9 cellular contexts compared by ENCODE assay signal in genomic region chr2:144510206-144510991, GRCh38. TPM values are rescaled to one million over a fixed set of nuclear protein-coding genes. Genes with fewer than 3 reads are reported as not detected.
DNase-seq lines count a peak whose midpoint lies in the region; ATAC-seq and TF ChIP-seq lines count a peak whose summit lies in the region.
"Had no signal": no experiment of that assay in that cellular context is flagged by ENCODE, and none has a peak within 500 bp of the region (broad histone marks: within the 10 kb centered on the region; RNA-seq: fewer than 3 reads in every experiment).

No MANE protein-coding gene starts in this region.

- peak; percentile 85 for DNase-seq in EH (ENCODE audit: low read depth)
- DNase-seq in GM20000 (ENCODE audit: low spot score): peak; percentile 45
- DNase-seq in adrenal gland: no peak
- DNase-seq in iPS-NIHi11 (ENCODE audit: low spot score): peak; percentile 43
- DNase-seq in germinal center (ENCODE audit: low spot score): no peak
- DNase-seq in activated CD4-positive, CD25-positive, alpha-beta regulatory T cell (lab: John Stamatoyannopoulos, UW): no peak

- H3K4me3 ChIP-seq in adrenal gland: peak overlapping the region in 1 of 4 donors; percentile 21
- H3K4me3 ChIP-seq: PC-9 had no signal

- no peaks in the 10 kb centered on the region for H3K27me3 Mint-ChIP-seq in stimulated activated memory B cell treated with anti-CD40 and anti-IgM and Interleukin-4, amounts not matched to agents 10 μg/mL and 1 μg/mL and 100 μg/mL, for 72 hours

- H3K4me1 Mint-ChIP-seq in stimulated activated memory B cell treated with anti-CD40 and anti-IgM and Interleukin-4, amounts not matched to agents 10 μg/mL and 1 μg/mL and 100 μg/mL, for 72 hours: peaks cover 93% of the 10 kb centered on the region

- peaks cover 72 to 82% of the 10 kb centered on the region in 2 donors for H3K4me1 ChIP-seq in adrenal gland (replicated peaks in 1 of 2)

- H3K9me3 ChIP-seq in adrenal gland (replicated peaks in 1 of 3): no peaks in the 10 kb centered on the region

- intact Hi-C loops in adrenal gland (cut with DNase I): loop anchor here in 1 of 2 donors (10.0 kb wide), 1 partner anchor 46 kb away; no protein-coding TSS in a partner anchor

- peak in 1 of 2 donors; percentile 1 for TF ChIP-seq POLR2A in adrenal gland (IDR thresholded peaks at IDR 0.05)

- 61 to 73% (median 67%) methylated on average over 9 to 15 of the region's 15 CpGs for WGBS in adrenal gland, 4 donors

- H3K36me3 Mint-ChIP-seq in stimulated activated memory B cell treated with anti-CD40 and anti-IgM and Interleukin-4, amounts not matched to agents 10 μg/mL and 1 μg/mL and 100 μg/mL, for 72 hours: peaks cover 8% of the 10 kb centered on the region

- no peaks in the 10 kb centered on the region for H3K36me3 ChIP-seq in adrenal gland (replicated peaks in 1 of 2)

- peak; percentile 60 for ATAC-seq in HG03571 (IDR thresholded peaks at IDR 0.05; ENCODE audit: unreplicated experiment)
- peak; percentile 86 for ATAC-seq in stimulated activated memory B cell treated with anti-CD40 and anti-IgM and Interleukin-4, amounts not matched to agents 10 μg/mL and 1 μg/mL and 100 μg/mL, for 72 hours

- no peaks in the 10 kb centered on the region for H3K9me3 Mint-ChIP-seq in stimulated activated memory B cell treated with anti-CD40 and anti-IgM and Interleukin-4, amounts not matched to agents 10 μg/mL and 1 μg/mL and 100 μg/mL, for 72 hours

- H3K27ac ChIP-seq in adrenal gland: peak overlapping the region; percentile 20 to 100 (median 99)
- H3K27ac ChIP-seq: PC-9 had no signal

- H3K27me3 ChIP-seq in adrenal gland: no peaks in the 10 kb centered on the region

- H3K4me3 Mint-ChIP-seq in stimulated activated memory B cell treated with anti-CD40 and anti-IgM and Interleukin-4, amounts not matched to agents 10 μg/mL and 1 μg/mL and 100 μg/mL, for 72 hours: peak overlapping the region; percentile 76

- no peak overlapping the region for H3K27ac Mint-ChIP-seq in stimulated activated memory B cell treated with anti-CD40 and anti-IgM and Interleukin-4, amounts not matched to agents 10 μg/mL and 1 μg/mL and 100 μg/mL, for 72 hours

- TF ChIP-seq CTCF in GM20000 (IDR thresholded peaks at IDR 0.05; ENCODE audit: extremely low read depth, missing control alignments) (no peak), adrenal gland (IDR thresholded peaks at IDR 0.05) (no peak)

RNA-seq across cellular contexts. Expression of gene ZEB2, which starts 9.5 kb away (rescaled TPM):
- 100 to 1,000 TPM in 7 of 8 donors, 10 to 100 TPM in 1; 91.0 to 226 (median 165) TPM for total RNA-seq in adrenal gland
- 10 to 100 TPM; 29.0 to 95.8 (median 54.3) TPM for polyA plus RNA-seq in adrenal gland

Comparison
In these comparisons a context has a peak if more than half of its experiments do, and no peak if none do; other contexts are left out.
1. DNase-seq: peak in EH (single experiment), GM20000 (single experiment) and iPS-NIHi11 (single experiment); none in adrenal gland (0 of 7), germinal center (single experiment) and activated CD4-positive, CD25-positive, alpha-beta regulatory T cell (0 of 4).